ENCODE assay signal across 1 cellular context in genomic region chr3:38018296-38019266, GRCh38.
TF ChIP-seq lines count a peak whose summit lies in the region.

No MANE protein-coding gene starts in this region.

TF ChIP-seq in K562, 482 proteins besides CTCF, POLR2A, EP300 and RAD21 (continued from another document and continues in another):
- TF ChIP-seq NR0B1 (IDR thresholded peaks at IDR 0.05; ENCODE audit: partially characterized antibody), result no peak
- TF ChIP-seq TRIM25 (IDR thresholded peaks at IDR 0.05; ENCODE audit: borderline replicate concordance), result no peak
- TF ChIP-seq LARP7 (IDR thresholded peaks at IDR 0.05), result no peak
- TF ChIP-seq FOXJ3 (CRISPR knock-in tag; IDR thresholded peaks at IDR 0.05), result no peak
- no peak for TF ChIP-seq SFPQ (IDR thresholded peaks at IDR 0.05; ENCODE audit: low read depth, low read length)
- peak; percentile 76 for TF ChIP-seq EGR1 (conservative IDR thresholded peaks at IDR 0.05)
- TF ChIP-seq CCAR2 (IDR thresholded peaks at IDR 0.05; ENCODE audit: low read depth, low read length), result no peak
- no peak for TF ChIP-seq E4F1 (CRISPR knock-in tag; IDR thresholded peaks at IDR 0.05; ENCODE audit: borderline replicate concordance)
- TF ChIP-seq TAF7 (tag; IDR thresholded peaks at IDR 0.05), result no peak
- TF ChIP-seq ZNF639 (CRISPR knock-in tag; conservative IDR thresholded peaks at IDR 0.05 in 1 of 2, IDR thresholded peaks at IDR 0.05 in 1 of 2), result no peak
- TF ChIP-seq TARDBP (IDR thresholded peaks at IDR 0.05), result 0 out of 2 replicates have a peak, but pooled peaks have one; percentile 52
- no peak for TF ChIP-seq ZNF212 (CRISPR knock-in tag; IDR thresholded peaks at IDR 0.05)
- TF ChIP-seq ZBTB7A (IDR thresholded peaks at IDR 0.05; ENCODE audit: borderline replicate concordance, control insufficient read depth, low read depth, low read length), result peak; percentile 91
- no peak for TF ChIP-seq ZNF143 (CRISPR knock-in tag; IDR thresholded peaks at IDR 0.05)
- no peak for TF ChIP-seq ATF1 (CRISPR knock-in tag; IDR thresholded peaks at IDR 0.05)
- 0 out of 2 replicates have a peak, but pooled peaks have one; percentile 8 for TF ChIP-seq ATF1 (tag; IDR thresholded peaks at IDR 0.05)
- 0 out of 2 replicates have a peak, but pooled peaks have one; percentile 42 for TF ChIP-seq NCOA1 (IDR thresholded peaks at IDR 0.05; ENCODE audit: low read depth)
- TF ChIP-seq MCM2 (IDR thresholded peaks at IDR 0.05; ENCODE audit: low read depth), result no peak
- TF ChIP-seq ZNF311 (CRISPR knock-in tag; IDR thresholded peaks at IDR 0.05), result no peak
- no peak for TF ChIP-seq ZNF57 (CRISPR knock-in tag; IDR thresholded peaks at IDR 0.05)
- no peak for TF ChIP-seq SMARCB1 (IDR thresholded peaks at IDR 0.05; ENCODE audit: insufficient read length, low read depth)
- no peak for TF ChIP-seq SMAD1 (IDR thresholded peaks at IDR 0.05; ENCODE audit: low read depth, low read length, partially characterized antibody)
- no peak for TF ChIP-seq MTA2 (IDR thresholded peaks at IDR 0.05; ENCODE audit: low read depth)
- TF ChIP-seq DLX4 (CRISPR knock-in tag; IDR thresholded peaks at IDR 0.05), result no peak
- TF ChIP-seq ZNF717 (CRISPR knock-in tag; IDR thresholded peaks at IDR 0.05), result no peak
- TF ChIP-seq NR1H2 (CRISPR knock-in tag; IDR thresholded peaks at IDR 0.05), result no peak
- TF ChIP-seq KLF10 (CRISPR knock-in tag; IDR thresholded peaks at IDR 0.05), result no peak
- peak; percentile 60; the same call in 1 of the 2 replicates for TF ChIP-seq TEAD4 (IDR thresholded peaks at IDR 0.05; ENCODE audit: low read length)
- no peak for TF ChIP-seq TEAD4 (CRISPR knock-in tag; IDR thresholded peaks at IDR 0.05; ENCODE audit: borderline replicate concordance)
- TF ChIP-seq GATA2 (CRISPR knock-in tag; IDR thresholded peaks at IDR 0.05), result 0 out of 2 replicates have a peak, but pooled peaks have one; percentile 6
- no peak for TF ChIP-seq ZNF224 (CRISPR knock-in tag; IDR thresholded peaks at IDR 0.05)
- TF ChIP-seq RBM34 (IDR thresholded peaks at IDR 0.05; ENCODE audit: borderline replicate concordance, insufficient read depth, low read length), result no peak
- no peak for TF ChIP-seq HNRNPH1 (optimal IDR thresholded peaks at IDR 0.05; ENCODE audit: low read depth, low read length)
- no peak for TF ChIP-seq NCOR1 (IDR thresholded peaks at IDR 0.05)
- TF ChIP-seq HEY1 (CRISPR knock-in tag; IDR thresholded peaks at IDR 0.05; ENCODE audit: borderline replicate concordance), result no peak
- TF ChIP-seq YY1 (IDR thresholded peaks at IDR 0.05; ENCODE audit: borderline replicate concordance in 1 of 3, control insufficient read depth in 1 of 3, extremely low read depth in 1 of 3, insufficient read depth in 3 of 3, insufficient read length in 1 of 3, insufficient replicate concordance in 2 of 3, low read depth in 1 of 3, low read length in 2 of 3), result peak in 1 of 3 experiments; percentile 60
- TF ChIP-seq RBBP5 (IDR thresholded peaks at IDR 0.05; ENCODE audit: borderline replicate concordance, insufficient read depth, low read length, poor library complexity, severe bottlenecking), result no peak
- TF ChIP-seq MTF1 (CRISPR knock-in tag; IDR thresholded peaks at IDR 0.05; ENCODE audit: borderline replicate concordance), result no peak
- TF ChIP-seq TFAP4 (CRISPR knock-in tag; IDR thresholded peaks at IDR 0.05; ENCODE audit: borderline replicate concordance), result peak; percentile 55; the same call in 1 of the 2 replicates
- TF ChIP-seq ZMIZ1 (IDR thresholded peaks at IDR 0.05; ENCODE audit: low read depth in 2 of 2, low read length in 2 of 2), result no peak
- TF ChIP-seq ATF6 (CRISPR knock-in tag; IDR thresholded peaks at IDR 0.05), result 0 out of 2 replicates have a peak, but pooled peaks have one; percentile 8
- TF ChIP-seq ZNF780A (CRISPR knock-in tag; IDR thresholded peaks at IDR 0.05), result no peak
- TF ChIP-seq ADNP (tag; IDR thresholded peaks at IDR 0.05), result no peak
- TF ChIP-seq TAF15 (IDR thresholded peaks at IDR 0.05; ENCODE audit: low read depth, low read length), result no peak
- TF ChIP-seq ILF3 (IDR thresholded peaks at IDR 0.05; ENCODE audit: borderline replicate concordance), result no peak
- no peak for TF ChIP-seq EWSR1 (IDR thresholded peaks at IDR 0.05; ENCODE audit: borderline replicate concordance, low read depth, partially characterized antibody)
- TF ChIP-seq POLR2AphosphoS2 (IDR thresholded peaks at IDR 0.05; ENCODE audit: low read length), result no peak
- TF ChIP-seq E2F5 (CRISPR knock-in tag; IDR thresholded peaks at IDR 0.05), result no peak
- TF ChIP-seq ARID1B (IDR thresholded peaks at IDR 0.05), result peak; percentile 88
- peak; percentile 10 for TF ChIP-seq SP2 (IDR thresholded peaks at IDR 0.05; ENCODE audit: extremely low read depth, low read depth, low read length, poor library complexity, severe bottlenecking)
- no peak for TF ChIP-seq ZNF77 (CRISPR knock-in tag; IDR thresholded peaks at IDR 0.05)
- no peak; the same call in 1 of the 2 replicates for TF ChIP-seq MIER1 (IDR thresholded peaks at IDR 0.05; ENCODE audit: low read depth)
- TF ChIP-seq KAT7 (CRISPR knock-in tag; IDR thresholded peaks at IDR 0.05; ENCODE audit: borderline replicate concordance), result no peak
- TF ChIP-seq ZNF217 (CRISPR knock-in tag; IDR thresholded peaks at IDR 0.05), result no peak
